Comparison of ENCODE assay signal across 9 cellular contexts in the genomic region with DNA sequence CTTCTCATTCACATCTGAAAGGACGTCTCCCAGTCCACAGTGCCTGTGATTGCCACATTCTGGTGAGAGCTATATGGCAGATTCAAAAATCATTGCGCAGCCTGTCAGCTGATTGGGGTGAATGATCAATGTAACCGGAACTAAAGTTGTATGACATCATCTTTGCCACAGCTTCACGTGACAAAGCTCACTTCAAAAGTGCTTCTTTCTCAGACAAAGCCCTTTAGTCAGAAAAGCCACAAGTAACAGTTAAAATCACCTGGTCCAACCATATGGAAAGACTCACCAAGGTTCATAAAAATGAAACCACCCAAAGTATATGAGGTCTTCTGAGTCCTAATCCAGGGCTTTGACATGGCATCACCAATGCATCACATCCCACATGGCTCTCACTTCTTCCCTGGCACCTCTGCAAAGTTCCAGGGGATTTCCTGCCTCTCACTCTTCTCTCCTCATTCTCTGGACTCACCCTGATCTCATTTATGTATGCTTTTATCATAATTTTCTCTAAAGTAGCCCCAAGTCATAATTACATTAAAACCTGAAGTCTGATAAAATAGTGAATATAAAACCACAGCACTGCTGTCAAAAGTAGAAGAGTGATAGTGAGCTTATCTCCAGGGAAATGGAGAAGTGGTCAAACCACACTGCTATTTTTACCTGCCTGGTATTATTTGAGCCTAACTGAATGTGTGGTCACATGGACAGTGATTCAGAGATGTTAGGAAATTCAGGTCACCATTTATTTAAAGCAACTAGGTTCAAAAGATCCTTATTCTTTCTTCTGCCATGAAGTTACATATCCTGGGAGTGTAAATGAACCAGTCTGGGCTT.
DNase-seq lines count a peak whose midpoint lies in the region; ATAC-seq, FAIRE-seq and TF ChIP-seq lines count a peak whose summit lies in the region.
"Had no signal": no experiment of that assay in that cellular context is flagged by ENCODE, and none has a peak within 500 bp of the region (broad histone marks: within the 10 kb centered on the region; RNA-seq: fewer than 3 reads in every experiment).

No MANE protein-coding gene starts in this region.

- 63 to 87% methylated on average over 4 of the region's 4 CpGs for WGBS in sigmoid colon, 2 donors

- no peak for TF ChIP-seq EP300 in sigmoid colon (IDR thresholded peaks at IDR 0.05)

- no peaks in the 10 kb centered on the region for H3K9me3 Mint-ChIP-seq in activated T-cell treated with anti-CD3 and anti-CD28 coated beads, Interleukin-2, amount 50 U/mL, for 24 hours
- H3K9me3 Mint-ChIP-seq in naive thymus-derived CD8-positive, alpha-beta T cell = no peaks in the 10 kb centered on the region

- DNase-seq in GM12891 (ENCODE audit: insufficient read length, low spot score) (no peak), NOMO-1 treated with dmso at 0.1 percent for 144 hours (lab: John Stamatoyannopoulos, UW; ENCODE audit: unreplicated experiment) (peak; percentile 95), sigmoid colon (no peak), GM13976 (ENCODE audit: low spot score) (no peak), AG08395 (ENCODE audit: low spot score) (no peak)
- DNase-seq in activated T-cell treated with anti-CD3 and anti-CD28 coated beads, Interleukin-2, amount 50 U/mL, for 24 hours = peak; percentile 55
- DNase-seq in naive thymus-derived CD8-positive, alpha-beta T cell = peak in 9 of 10 donors; percentile 33 to 72 (median 54)
- DNase-seq: heart left ventricle had no signal

- no peaks in the 10 kb centered on the region for H3K36me3 Mint-ChIP-seq in activated T-cell treated with anti-CD3 and anti-CD28 coated beads, Interleukin-2, amount 50 U/mL, for 24 hours (ENCODE audit: low read depth)
- no peaks in the 10 kb centered on the region for H3K36me3 Mint-ChIP-seq in naive thymus-derived CD8-positive, alpha-beta T cell

- H3K36me3 ChIP-seq in sigmoid colon = no peaks in the 10 kb centered on the region
- H3K36me3 ChIP-seq: heart left ventricle had no signal

- no peaks in the 10 kb centered on the region for H3K27me3 ChIP-seq in sigmoid colon
- H3K27me3 ChIP-seq: heart left ventricle had no signal

- H3K27ac Mint-ChIP-seq in activated T-cell treated with anti-CD3 and anti-CD28 coated beads, Interleukin-2, amount 50 U/mL, for 24 hours = peak overlapping the region; percentile 93
- peak overlapping the region; percentile 31 to 91 (median 76) for H3K27ac Mint-ChIP-seq in naive thymus-derived CD8-positive, alpha-beta T cell

- no peaks in the 10 kb centered on the region for H3K4me1 ChIP-seq in sigmoid colon

- intact Hi-C loops in sigmoid colon (cut with DNase I) = no loop called here

- no peak overlapping the region for H3K4me3 ChIP-seq in sigmoid colon
- H3K4me3 ChIP-seq: heart left ventricle had no signal

- peak overlapping the region; percentile 37 for H3K4me3 Mint-ChIP-seq in activated T-cell treated with anti-CD3 and anti-CD28 coated beads, Interleukin-2, amount 50 U/mL, for 24 hours
- peak overlapping the region in 6 of 10 donors; percentile 1 to 75 (median 34) for H3K4me3 Mint-ChIP-seq in naive thymus-derived CD8-positive, alpha-beta T cell

- TF ChIP-seq CTCF in sigmoid colon (IDR thresholded peaks at IDR 0.05) = no peak
- no peak for TF ChIP-seq CTCF in GM13976 (IDR thresholded peaks at IDR 0.05; ENCODE audit: borderline replicate concordance, control extremely low read depth, extremely low read depth, insufficient read depth, missing control alignments)

- TF ChIP-seq POLR2A in GM12891 (IDR thresholded peaks at IDR 0.05; ENCODE audit: low read depth, low read length) (no peak), sigmoid colon (IDR thresholded peaks at IDR 0.05) (no peak)

- in situ Hi-C loops in GM13976 (cut with MboI; ENCODE audit: low sequenced_read_pairs, unreplicated experiment) = loop anchor here (10.0 kb wide), 1 partner anchor 88 kb away; no protein-coding TSS in a partner anchor

- ATAC-seq in HG02678 (IDR thresholded peaks at IDR 0.05; ENCODE audit: unreplicated experiment) = peak; percentile 49
- ATAC-seq in naive thymus-derived CD8-positive, alpha-beta T cell = peak; percentile 86 to 90

- no peaks in the 10 kb centered on the region for H3K27me3 Mint-ChIP-seq in activated T-cell treated with anti-CD3 and anti-CD28 coated beads, Interleukin-2, amount 50 U/mL, for 24 hours
- H3K27me3 Mint-ChIP-seq in naive thymus-derived CD8-positive, alpha-beta T cell = no peaks in the 10 kb centered on the region

- peak; percentile 91 for FAIRE-seq in GM12891 (lab: Jason Lieb, UNC)

- H3K9me3 ChIP-seq in sigmoid colon = no peaks in the 10 kb centered on the region

- H3K4me1 Mint-ChIP-seq in activated T-cell treated with anti-CD3 and anti-CD28 coated beads, Interleukin-2, amount 50 U/mL, for 24 hours (ENCODE audit: low read depth) = peaks cover 89% of the 10 kb centered on the region
- H3K4me1 Mint-ChIP-seq in naive thymus-derived CD8-positive, alpha-beta T cell = peaks cover 4 to 69% (median 21%) of the 10 kb centered on the region in 4 donors

- POLR2A ChIA-PET in naive thymus-derived CD8-positive, alpha-beta T cell (lab: Charles Lee) = no interaction called here

- H3K27ac ChIP-seq in sigmoid colon = no peak overlapping the region

TF ChIP-seq in GM12891, 5 proteins besides CTCF, POLR2A, EP300 and RAD21:
- TF ChIP-seq SPI1 (IDR thresholded peaks at IDR 0.05; ENCODE audit: low read depth, low read length) (peak; percentile 94), PAX5 (IDR thresholded peaks at IDR 0.05; ENCODE audit: insufficient read depth, low read length, severe bottlenecking) (no peak), POU2F2 (IDR thresholded peaks at IDR 0.05; ENCODE audit: low read depth, low read length) (0 out of 2 replicates have a peak, but pooled peaks have one; percentile 44)

Comparison
In these comparisons a context has a peak if more than half of its experiments do, and no peak if none do; other contexts are left out.
1. DNase-seq: peak in NOMO-1 treated with dmso at 0.1 percent for 144 hours (single experiment), activated T-cell treated with anti-CD3 and anti-CD28 coated beads, Interleukin-2, amount 50 U/mL, for 24 hours (single experiment) and naive thymus-derived CD8-positive, alpha-beta T cell (9 of 10); none in GM12891 (single experiment), sigmoid colon (single experiment), GM13976 (single experiment) and AG08395 (single experiment).